In genomic region chr11:10349281-10349665, GRCh38 we compare ENCODE assay signal across 14 cellular contexts. TPM values are rescaled to one million over a fixed set of nuclear protein-coding genes. Genes with fewer than 3 reads are reported as not detected.
A peak's percentile ranks its signal among the peaks of the same experiment; 100 is the strongest.
DNase-seq lines count a peak whose midpoint lies in the region; ATAC-seq and TF ChIP-seq lines count a peak whose summit lies in the region.
"Had no signal": no experiment of that assay in that cellular context is flagged by ENCODE, and none has a peak within 500 bp of the region (broad histone marks: within the 10 kb centered on the region; RNA-seq: fewer than 3 reads in every experiment).

No MANE protein-coding gene starts in this region.

- TF ChIP-seq CTCF in breast epithelium (IDR thresholded peaks at IDR 0.05) (no peak), mammary epithelial cell (conservative IDR thresholded peaks at IDR 0.05 in 1 of 2, IDR thresholded peaks at IDR 0.05 in 1 of 2; ENCODE audit: extremely low read depth in 1 of 2, insufficient read depth in 1 of 2, low read depth in 1 of 2, low read length in 2 of 2) (no peak), SK-N-SH (IDR thresholded peaks at IDR 0.05) (no peak), natural killer cell (IDR thresholded peaks at IDR 0.05) (no peak)

- no peak overlapping the region for H2AFZ ChIP-seq in mammary epithelial cell (ENCODE audit: low read depth, low read length)
- H2AFZ ChIP-seq in SK-N-SH (ENCODE audit: low read depth): no peak overlapping the region

- no peaks in the 10 kb centered on the region for H4K20me1 ChIP-seq in mammary epithelial cell (ENCODE audit: insufficient read depth, low read length)
- H4K20me1 ChIP-seq in SK-N-SH (ENCODE audit: insufficient read depth): no peaks in the 10 kb centered on the region

- no peak for TF ChIP-seq EP300 in SK-N-SH (IDR thresholded peaks at IDR 0.05; ENCODE audit: borderline replicate concordance in 1 of 2, low read depth in 1 of 2, low read length in 1 of 2)

- no peaks in the 10 kb centered on the region for H3F3A ChIP-seq in SK-N-SH (replicated peaks; ENCODE audit: insufficient read depth)

- intact Hi-C loops in breast epithelium (cut with DNase I; ENCODE audit: low total_unique reads): no loop called here
- intact Hi-C loops in mammary epithelial cell (cut with micrococcal nuclease): no loop called here
- intact Hi-C loops in natural killer cell (cut with micrococcal nuclease): no loop called here

- no peak overlapping the region for H3K27ac Mint-ChIP-seq in natural killer cell

- H3K27ac ChIP-seq in breast epithelium: peak overlapping the region; percentile 1 to 40
- no peak overlapping the region for H3K27ac ChIP-seq in mammary epithelial cell (ENCODE audit: insufficient read depth, low read depth, low read length)
- no peak overlapping the region for H3K27ac ChIP-seq in mesendoderm (ENCODE audit: low read depth, low read length)
- no peak overlapping the region for H3K27ac ChIP-seq in SK-N-SH (ENCODE audit: low read depth in 2 of 2, low read length in 1 of 2)
- H3K27ac ChIP-seq: SJCRH30 had no signal

- dilution Hi-C loops in mammary epithelial cell (cut with HindIII; ENCODE audit: low sequenced_read_pairs): no loop called here

- in situ Hi-C loops in mammary epithelial cell (cut with MboI; ENCODE audit: low sequenced_read_pairs in 2 of 2): no loop called here

- H3K23ac ChIP-seq in mesendoderm (ENCODE audit: low read length): no peak overlapping the region

- H3K36me3 ChIP-seq in breast epithelium: no peaks in the 10 kb centered on the region
- H3K36me3 ChIP-seq in mammary epithelial cell (ENCODE audit: insufficient read depth, low read length): no peaks in the 10 kb centered on the region
- no peaks in the 10 kb centered on the region for H3K36me3 ChIP-seq in adipocyte (ENCODE audit: control insufficient read depth, insufficient read depth, low read length, severe bottlenecking)
- H3K36me3 ChIP-seq in mesendoderm (ENCODE audit: control insufficient read depth, insufficient read depth, low read length): no peaks in the 10 kb centered on the region
- H3K36me3 ChIP-seq in SK-N-SH (replicated peaks in 1 of 2; ENCODE audit: control insufficient read depth in 1 of 2, insufficient read depth in 2 of 2, low read length in 1 of 2): no peaks in the 10 kb centered on the region
- H3K36me3 ChIP-seq: SJCRH30 had no signal

- ATAC-seq in GM18511 (IDR thresholded peaks at IDR 0.05; ENCODE audit: unreplicated experiment) (no peak), natural killer cell (no peak)

- H3K18ac ChIP-seq in mesendoderm (ENCODE audit: low read length): peak overlapping the region; percentile 80

- no peaks in the 10 kb centered on the region for H3K9me3 ChIP-seq in breast epithelium
- H3K9me3 ChIP-seq in mammary epithelial cell (replicated peaks; ENCODE audit: insufficient read depth, low read length): no peaks in the 10 kb centered on the region
- H3K9me3 ChIP-seq in adipocyte (ENCODE audit: control insufficient read depth, low read length): no peaks in the 10 kb centered on the region
- H3K9me3 ChIP-seq in SK-N-SH: no peaks in the 10 kb centered on the region

- H3K56ac ChIP-seq in mesendoderm (ENCODE audit: low read length): no peak overlapping the region

- no peaks in the 10 kb centered on the region for H3K9me3 Mint-ChIP-seq in natural killer cell

- H3K27me3 Mint-ChIP-seq in natural killer cell (ENCODE audit: low read depth in 2 of 2): peaks cover 12 to 15% of the 10 kb centered on the region in 2 donors

- peak overlapping the region; percentile 57 for H2BK15ac ChIP-seq in mesendoderm (replicated peaks; ENCODE audit: low read depth)

- no peaks in the 10 kb centered on the region for H3K36me3 Mint-ChIP-seq in natural killer cell

- no peak for DNase-seq in breast epithelium (ENCODE audit: low spot score in 2 of 2)
- DNase-seq in mammary epithelial cell: no peak
- DNase-seq in adipocyte (ENCODE audit: low read depth): no peak
- DNase-seq in mesendoderm: no peak
- no peak for DNase-seq in SK-N-SH
- DNase-seq in Ammon's horn (ENCODE audit: low spot score): no peak
- no peak for DNase-seq in natural killer cell
- DNase-seq: DMS79 treated with DMSO at 0.1 percent for 48 hours, NCI-H1930, NCI-H2171, NCI-H446 treated with DMSO at 0.1 percent for 48 hours, RPMI8226 had no signal

- H3K4me1 ChIP-seq in breast epithelium (no peaks in the 10 kb centered on the region), mammary epithelial cell (ENCODE audit: insufficient read depth, low read length) (peaks cover 17% of the 10 kb centered on the region), adipocyte (ENCODE audit: control insufficient read depth, insufficient read depth, low read length) (peaks cover 54% of the 10 kb centered on the region), mesendoderm (ENCODE audit: control insufficient read depth, low read depth, low read length) (peaks cover 2% of the 10 kb centered on the region), SK-N-SH (ENCODE audit: control insufficient read depth in 1 of 2, insufficient read depth in 2 of 2, low read depth in 1 of 2, low read length in 1 of 2) (peaks cover 13 to 21% of the 10 kb centered on the region in 2 experiments)

- POLR2A ChIA-PET in SK-N-SH (lab: Yijun Ruan, JAX): no interaction called here

- H3K9ac ChIP-seq in mammary epithelial cell (ENCODE audit: insufficient read depth, low read length) (no peak overlapping the region), adipocyte (ENCODE audit: low read length) (peak overlapping the region; percentile 59), mesendoderm (ENCODE audit: low read length) (no peak overlapping the region), SK-N-SH (no peak overlapping the region)

- CTCF ChIA-PET in mammary epithelial cell (lab: Charles Lee; ENCODE audit: low non-redundant PET) (no interaction called here), SK-N-SH (lab: Yijun Ruan, JAX) (interaction anchor here (1.0 to 1.2 kb wide), 2 partner anchors 25 to 44 kb away, joined by 3 to 4 read pairs; partner anchors contain the start of gene ADM)

- H3K4me3 ChIP-seq in breast epithelium (no peak overlapping the region), mammary epithelial cell (replicated peaks in 1 of 3; ENCODE audit: insufficient read depth in 1 of 3, low read depth in 2 of 3, low read length in 3 of 3) (no peak overlapping the region), adipocyte (ENCODE audit: low read length) (no peak overlapping the region), mesendoderm (ENCODE audit: low read length) (no peak overlapping the region), SK-N-SH (ENCODE audit: low read depth in 2 of 2, low read length in 1 of 2) (no peak overlapping the region)
- H3K4me3 ChIP-seq: SJCRH30 had no signal

- no peaks in the 10 kb centered on the region for H3K79me1 ChIP-seq in mesendoderm (ENCODE audit: low read length)

- no peak overlapping the region for H3K4me2 ChIP-seq in mammary epithelial cell (ENCODE audit: insufficient read depth, low read depth, low read length)
- no peak overlapping the region for H3K4me2 ChIP-seq in mesendoderm (ENCODE audit: low read length)
- no peak overlapping the region for H3K4me2 ChIP-seq in SK-N-SH

- no peak overlapping the region for H3K4me3 Mint-ChIP-seq in natural killer cell

- no peaks in the 10 kb centered on the region for H3K9me2 ChIP-seq in SK-N-SH

- no peak overlapping the region for H2BK5ac ChIP-seq in mesendoderm (ENCODE audit: low read length)

- H2AK5ac ChIP-seq in mesendoderm (ENCODE audit: low read length): no peak overlapping the region

- H3K4ac ChIP-seq in mesendoderm (ENCODE audit: low read depth, low read length): no peak overlapping the region

- no peaks in the 10 kb centered on the region for H3K4me1 Mint-ChIP-seq in natural killer cell

- H4K5ac ChIP-seq in mesendoderm (ENCODE audit: low read length): no peak overlapping the region

- no peak overlapping the region for H4K8ac ChIP-seq in mesendoderm (ENCODE audit: low read depth, low read length)

- H3K27me3 ChIP-seq in breast epithelium (no peaks in the 10 kb centered on the region), mammary epithelial cell (ENCODE audit: insufficient read depth, low read length) (no peaks in the 10 kb centered on the region), adipocyte (replicated peaks; ENCODE audit: control insufficient read depth, insufficient read depth, low read length) (no peaks in the 10 kb centered on the region), mesendoderm (ENCODE audit: insufficient read depth, low read length, poor library complexity) (no peaks in the 10 kb centered on the region), SK-N-SH (ENCODE audit: insufficient read depth) (no peaks in the 10 kb centered on the region)
- H3K27me3 ChIP-seq: SJCRH30 had no signal

- no peaks in the 10 kb centered on the region for H3K79me2 ChIP-seq in mammary epithelial cell (ENCODE audit: insufficient read depth, low read length)
- no peaks in the 10 kb centered on the region for H3K79me2 ChIP-seq in mesendoderm (ENCODE audit: control insufficient read depth, insufficient read depth, low read length)
- no peaks in the 10 kb centered on the region for H3K79me2 ChIP-seq in SK-N-SH (ENCODE audit: insufficient read depth)

- peak overlapping the region; percentile 24 for H2BK120ac ChIP-seq in mesendoderm (ENCODE audit: low read depth, low read length)

- TF ChIP-seq RAD21 in SK-N-SH (IDR thresholded peaks at IDR 0.05; ENCODE audit: low read length): no peak

- TF ChIP-seq POLR2A in breast epithelium (IDR thresholded peaks at IDR 0.05): no peak

- no TSS peak for BruUV-seq in mammary epithelial cell (replicated peaks; lab: Mats Ljungman, UMichigan)

TF ChIP-seq in SK-N-SH, 30 proteins besides CTCF, POLR2A, EP300 and RAD21:
- TF ChIP-seq FOSL2 (IDR thresholded peaks at IDR 0.05; ENCODE audit: borderline replicate concordance, low read depth) (no peak), SIN3A (IDR thresholded peaks at IDR 0.05; ENCODE audit: borderline replicate concordance, low read depth, low read length) (no peak), TEAD4 (IDR thresholded peaks at IDR 0.05; ENCODE audit: borderline replicate concordance, insufficient read depth) (no peak)

RNA-seq across cellular contexts. Expression of gene ADM, which starts 44.4 kb away (rescaled TPM):
- total RNA-seq in breast epithelium (100 to 1,000 TPM in 2 of 3 donors, 10 to 100 TPM in 1; 77.1 to 279 (median 252) TPM), mammary epithelial cell (100 to 1,000 TPM in 1 of 2 donors, 10 to 100 TPM in 1; 74.6 to 231 TPM), natural killer cell (1 to 10 TPM in 2 of 3 donors, under 1 TPM in 1; 0.82 to 7.0 (median 5.8) TPM)
- polyA plus RNA-seq in mammary epithelial cell (48.9 TPM), SK-N-SH (2012; rRNA removed) (35.4 and 50.6 TPM in 2 replicates)
- polyA minus RNA-seq in mammary epithelial cell: 28.9 TPM
- polyA plus RNA-seq in mesendoderm (2013, experiment 1 of 2): 12.6 TPM
- 15.2 TPM for polyA plus RNA-seq in mesendoderm (2013, experiment 2 of 2)
- polyA plus RNA-seq in SK-N-SH (2012; cell fraction: cytosol; rRNA removed): 26.5 and 32.6 TPM in 2 replicates
- 75.7 and 120 TPM in 2 replicates for polyA plus RNA-seq in SK-N-SH (2012; cell fraction: nucleus; rRNA removed)

RNA-seq across cellular contexts. Expression of gene SBF2, which starts 55.3 kb away (rescaled TPM):
- total RNA-seq in breast epithelium: 10 to 100 TPM; 74.8 to 91.9 (median 88.2) TPM
- 10 to 100 TPM; 32.0 to 32.7 TPM for total RNA-seq in mammary epithelial cell
- 19.1 TPM for polyA plus RNA-seq in mammary epithelial cell
- polyA minus RNA-seq in mammary epithelial cell: 61.2 TPM
- polyA plus RNA-seq in mesendoderm (2013, experiment 1 of 2): 14.5 TPM
- polyA plus RNA-seq in mesendoderm (2013, experiment 2 of 2): 15.3 TPM
- 23.0 and 36.4 TPM in 2 replicates for polyA plus RNA-seq in SK-N-SH (2012; rRNA removed)
- 25.1 and 28.5 TPM in 2 replicates for polyA plus RNA-seq in SK-N-SH (2012; cell fraction: cytosol; rRNA removed)
- polyA plus RNA-seq in SK-N-SH (2012; cell fraction: nucleus; rRNA removed): 25.4 and 58.1 TPM in 2 replicates
- 10 to 100 TPM; 25.2 to 26.9 (median 26.3) TPM for total RNA-seq in natural killer cell

Comparison
In these comparisons a context has a peak if more than half of its experiments do, and no peak if none do; other contexts are left out.
1. H3K27ac ChIP-seq: peak in breast epithelium (2 of 2); none in mammary epithelial cell (single experiment), mesendoderm (single experiment) and SK-N-SH (0 of 2).
2. RNA of gene ADM, which starts 44.4 kb away (total RNA-seq): 77.1 to 279 TPM in breast epithelium and 74.6 to 231 TPM in mammary epithelial cell; 0.82 to 7.0 TPM in natural killer cell; every median in the first group is over 4 times any median in the second.